ENCODE assay signal across 13 cellular contexts in genomic region chr16:73064996-73065349, GRCh38. TPM values are rescaled to one million over a fixed set of nuclear protein-coding genes. Genes with fewer than 3 reads are reported as not detected.
DNase-seq lines count a peak whose midpoint lies in the region; ATAC-seq, FAIRE-seq and TF ChIP-seq lines count a peak whose summit lies in the region.
"Had no signal": no experiment of that assay in that cellular context is flagged by ENCODE, and none has a peak within 500 bp of the region (broad histone marks: within the 10 kb centered on the region; RNA-seq: fewer than 3 reads in every experiment).

No MANE protein-coding gene starts in this region.

- POLR2A ChIA-PET in A549 (lab: Yijun Ruan, JAX) = no interaction called here
- POLR2A ChIA-PET in RWPE1 (lab: Yijun Ruan, JAX; ENCODE audit: low non-redundant PET) = no interaction called here
- POLR2A ChIA-PET in GM10248 (lab: Yijun Ruan, JAX) = no interaction called here

- H3K9me3 ChIP-seq in A549 = no peaks in the 10 kb centered on the region
- H3K9me3 ChIP-seq: body of pancreas had no signal

- no peak overlapping the region for H3K27ac Mint-ChIP-seq in neural crest cell (ENCODE audit: unreplicated experiment)

- TF ChIP-seq CTCF in A549 (IDR thresholded peaks at IDR 0.05) (no peak), RWPE1 (conservative IDR thresholded peaks at IDR 0.05; ENCODE audit: low read depth) (no peak), foreskin fibroblast (IDR thresholded peaks at IDR 0.05; ENCODE audit: low read depth, low read length) (no peak), neural crest cell (conservative IDR thresholded peaks at IDR 0.05) (no peak), GM10248 (IDR thresholded peaks at IDR 0.05; ENCODE audit: control extremely low read depth, extremely low read depth, low read depth, missing control alignments) (no peak)

- no peak for TF ChIP-seq EP300 in A549 (IDR thresholded peaks at IDR 0.05)

- peak overlapping the region; percentile 58 for H3K4me2 ChIP-seq in A549
- H3K4me2 ChIP-seq: KMS-11 had no signal

- no peaks in the 10 kb centered on the region for H3K9me3 Mint-ChIP-seq in neural crest cell

- CTCF ChIA-PET in A549 (lab: Yijun Ruan, JAX) = no interaction called here
- CTCF ChIA-PET in RWPE1 (lab: Yijun Ruan, JAX) = interaction anchor here (1.0 kb wide), 1 partner anchor 232 kb away, joined by 3 read pairs; no protein-coding TSS in a partner anchor
- CTCF ChIA-PET in GM10248 (lab: Yijun Ruan, JAX) = no interaction called here

- no peak for TF ChIP-seq POLR2A in A549 (IDR thresholded peaks at IDR 0.05; ENCODE audit: low read length)

- TF ChIP-seq RAD21 in A549 (conservative IDR thresholded peaks at IDR 0.05 in 1 of 2, IDR thresholded peaks at IDR 0.05 in 1 of 2) = no peak

- peaks cover 80% of the 10 kb centered on the region for H3K4me1 Mint-ChIP-seq in neural crest cell

- no peak for FAIRE-seq in A549 (lab: Jason Lieb, UNC)

- ATAC-seq in A549 (no peak), HG02623 (IDR thresholded peaks at IDR 0.05; ENCODE audit: unreplicated experiment) (no peak), HG03139 (IDR thresholded peaks at IDR 0.05; ENCODE audit: unreplicated experiment) (no peak), HG03045 (IDR thresholded peaks at IDR 0.05; ENCODE audit: unreplicated experiment) (no peak)
- ATAC-seq: body of pancreas had no signal

- WGBS in A549 (ENCODE audit: missing lambda C conversion rate) = 88% methylated on average over 20 of the region's 20 CpGs

- H3K27me3 Mint-ChIP-seq in neural crest cell (ENCODE audit: low read depth) = peaks cover 72% of the 10 kb centered on the region

- peaks cover 63% of the 10 kb centered on the region for H3K4me1 ChIP-seq in A549

- H3K27ac ChIP-seq in A549 (peak overlapping the region; percentile 59 to 67; a peak in 5 of 6 replicates), RWPE1 (peak overlapping the region; percentile 47)
- H3K27ac ChIP-seq: body of pancreas, KMS-11, PC-9 had no signal

- H3K4me3 ChIP-seq in A549 (no peak overlapping the region), foreskin fibroblast (ENCODE audit: low read depth in 1 of 2, low read length in 2 of 2) (peak overlapping the region; percentile 26 to 28)
- H3K4me3 ChIP-seq: body of pancreas, PC-9 had no signal

- H3K4me3 Mint-ChIP-seq in neural crest cell = peak overlapping the region; percentile 80

- DNase-seq in A549 (ENCODE audit: low read depth in 1 of 2, low spot score in 1 of 2) = no peak
- no peak for DNase-seq in RWPE1 (ENCODE audit: low spot score)
- DNase-seq in foreskin fibroblast = no peak
- no peak for DNase-seq in neural crest cell (ENCODE audit: low read depth, low spot score)
- no peak for DNase-seq in GM10248 (ENCODE audit: extremely low spot score)
- DNase-seq: activated T-cell treated with anti-CD3 and anti-CD28 coated beads for 4 hours, AML-193, body of pancreas, PC-9 had no signal

- no peaks in the 10 kb centered on the region for H3K36me3 Mint-ChIP-seq in neural crest cell (ENCODE audit: low read depth)

TF ChIP-seq in A549, 52 proteins besides CTCF, POLR2A, EP300 and RAD21:
- no peak for TF ChIP-seq CBX2 (IDR thresholded peaks at IDR 0.05; ENCODE audit: borderline replicate concordance, low read depth)
- no peak for TF ChIP-seq FOSL2 (IDR thresholded peaks at IDR 0.05)
- TF ChIP-seq FOSL2 (CRISPR knock-in tag; IDR thresholded peaks at IDR 0.05) = no peak
- no peak for TF ChIP-seq HOXA7 (CRISPR knock-in tag; IDR thresholded peaks at IDR 0.05)
- no peak for TF ChIP-seq FOXS1 (CRISPR knock-in tag; IDR thresholded peaks at IDR 0.05)
- TF ChIP-seq JUNB (IDR thresholded peaks at IDR 0.05) = no peak
- no peak for TF ChIP-seq HEYL (CRISPR knock-in tag; IDR thresholded peaks at IDR 0.05)
- no peak for TF ChIP-seq ZSCAN20 (CRISPR knock-in tag; IDR thresholded peaks at IDR 0.05)
- TF ChIP-seq ESRRA (IDR thresholded peaks at IDR 0.05; ENCODE audit: borderline replicate concordance, low read length) = no peak
- no peak for TF ChIP-seq NR3C1 (IDR thresholded peaks at IDR 0.05)
- TF ChIP-seq USF2 (IDR thresholded peaks at IDR 0.05) = no peak
- no peak for TF ChIP-seq POLR2AphosphoS2 (conservative IDR thresholded peaks at IDR 0.05; ENCODE audit: low read length)
- TF ChIP-seq SMC3 (IDR thresholded peaks at IDR 0.05) = no peak

RNA-seq across cellular contexts. Expression of gene ZFHX3, which starts 17.0 kb away (rescaled TPM):
- polyA plus RNA-seq in A549 (2011; rRNA removed) (6.5 and 11.0 TPM in 2 replicates), A549 (2017; fragmentation: RNase III; extraction: RNeasy Plus Mini Kit Qiagen cat#74134 plus additional on column Dnase treatment) (3.9 to 4.0 TPM (median 3.9 TPM) in 3 replicates)
- polyA plus RNA-seq in A549 (2012; cell fraction: cytosol; rRNA removed) = 2.9 and 4.0 TPM in 2 replicates
- 4.6 and 5.1 TPM in 2 replicates for polyA plus RNA-seq in A549 (2012; cell fraction: nucleus; rRNA removed)
- 25.9 and 28.7 TPM in 2 replicates for polyA minus RNA-seq in A549 (2011; rRNA and poly(A)+ RNA removed)
- 40.1 and 46.0 TPM in 2 replicates for total RNA-seq in neural crest cell
